ENCODE assay signal across 14 cellular contexts in genomic region chr2:110103060-110103961, GRCh38. TPM values are rescaled to one million over a fixed set of nuclear protein-coding genes. Genes with fewer than 3 reads are reported as not detected.
DNase-seq lines count a peak whose midpoint lies in the region; ATAC-seq and TF ChIP-seq lines count a peak whose summit lies in the region.
"Had no signal": no experiment of that assay in that cellular context is flagged by ENCODE, and none has a peak within 500 bp of the region (broad histone marks: within the 10 kb centered on the region; RNA-seq: fewer than 3 reads in every experiment).

No MANE protein-coding gene starts in this region.

- H3K27ac ChIP-seq in PC-3 (ENCODE audit: low read length), result peak overlapping the region; percentile 98
- peak overlapping the region; percentile 97 for H3K27ac ChIP-seq in mammary epithelial cell (ENCODE audit: insufficient read depth, low read depth, low read length)
- H3K27ac ChIP-seq in left lung, result peak overlapping the region; percentile 55 to 77
- H3K27ac ChIP-seq in thyroid gland, result peak overlapping the region; percentile 58 to 96 (median 95)

- BruUV-seq in PC-3 (replicated peaks; lab: Mats Ljungman, UMichigan) (no TSS peak), mammary epithelial cell (replicated peaks; lab: Mats Ljungman, UMichigan) (no TSS peak)

- in situ Hi-C loops in mammary epithelial cell (cut with MboI; ENCODE audit: low sequenced_read_pairs in 2 of 2), result no loop called here

- H3K36me3 ChIP-seq in PC-3 (ENCODE audit: low read depth, low read length), result peaks cover 29% of the 10 kb centered on the region
- peaks cover 5% of the 10 kb centered on the region for H3K36me3 ChIP-seq in mammary epithelial cell (ENCODE audit: insufficient read depth, low read length)
- H3K36me3 ChIP-seq in left lung, result no peaks in the 10 kb centered on the region
- H3K36me3 ChIP-seq in thyroid gland, result no peaks in the 10 kb centered on the region

- H3K4me3 ChIP-seq in PC-3 (ENCODE audit: low read length) (no peak overlapping the region), mammary epithelial cell (replicated peaks in 1 of 3; ENCODE audit: insufficient read depth in 1 of 3, low read depth in 2 of 3, low read length in 3 of 3) (no peak overlapping the region), left lung (no peak overlapping the region), thyroid gland (replicated peaks in 1 of 3) (no peak overlapping the region)

- WGBS in mammary epithelial cell (ENCODE audit: low coverage, missing lambda C conversion rate), result 98% methylated on average over 13 of the region's 20 CpGs
- WGBS in thyroid gland, 2 donors, result 85 to 97% methylated on average over 15 to 17 of the region's 20 CpGs

- dilution Hi-C loops in mammary epithelial cell (cut with HindIII; ENCODE audit: low sequenced_read_pairs), result no loop called here

- H3K9ac ChIP-seq in PC-3 (ENCODE audit: low read length) (peak overlapping the region; percentile 90), mammary epithelial cell (ENCODE audit: insufficient read depth, low read length) (no peak overlapping the region)

- POLR2A ChIA-PET in PC-3 (lab: Charles Lee; ENCODE audit: unreplicated experiment), result no interaction called here

- CTCF ChIA-PET in PC-3 (lab: Charles Lee), result no interaction called here
- CTCF ChIA-PET in mammary epithelial cell (lab: Charles Lee; ENCODE audit: low non-redundant PET), result no interaction called here

- H4K20me1 ChIP-seq in PC-3 (ENCODE audit: low read length) (no peaks in the 10 kb centered on the region), mammary epithelial cell (ENCODE audit: insufficient read depth, low read length) (no peaks in the 10 kb centered on the region)

- no peaks in the 10 kb centered on the region for H3K9me2 ChIP-seq in PC-3 (replicated peaks; ENCODE audit: low read length)

- no peak for TF ChIP-seq CTCF in PC-3 (conservative IDR thresholded peaks at IDR 0.05; ENCODE audit: low read depth, low read length)
- no peak for TF ChIP-seq CTCF in mammary epithelial cell (conservative IDR thresholded peaks at IDR 0.05 in 1 of 2, IDR thresholded peaks at IDR 0.05 in 1 of 2; ENCODE audit: extremely low read depth in 1 of 2, insufficient read depth in 1 of 2, low read depth in 1 of 2, low read length in 2 of 2)
- no peak for TF ChIP-seq CTCF in left lung (IDR thresholded peaks at IDR 0.05)
- no peak for TF ChIP-seq CTCF in thyroid gland (IDR thresholded peaks at IDR 0.05)

- H3K9me3 ChIP-seq in PC-3 (ENCODE audit: low read length) (no peaks in the 10 kb centered on the region), mammary epithelial cell (replicated peaks; ENCODE audit: insufficient read depth, low read length) (no peaks in the 10 kb centered on the region), left lung (no peaks in the 10 kb centered on the region), thyroid gland (no peaks in the 10 kb centered on the region)

- H3F3A ChIP-seq in PC-3 (ENCODE audit: low read length, unreplicated experiment), result peaks cover 29% of the 10 kb centered on the region

- H3K27me3 ChIP-seq in PC-3 (ENCODE audit: low read length) (no peaks in the 10 kb centered on the region), mammary epithelial cell (ENCODE audit: insufficient read depth, low read length) (no peaks in the 10 kb centered on the region), left lung (no peaks in the 10 kb centered on the region), thyroid gland (no peaks in the 10 kb centered on the region)

- ATAC-seq in PC-3 (no peak), left lung (peak; percentile 2)
- ATAC-seq: stimulated activated effector memory CD8-positive, alpha-beta T cell treated with anti-CD3 and anti-CD28 coated beads, Interleukin-12 subunit alpha, Interleukin-12 subunit beta, amount 100 ng/mL, for 72 hours had no signal

- TF ChIP-seq POLR2A in thyroid gland (IDR thresholded peaks at IDR 0.05), result no peak

- peak overlapping the region; percentile 69 for H3K4me2 ChIP-seq in PC-3 (ENCODE audit: low read length)
- H3K4me2 ChIP-seq in mammary epithelial cell (ENCODE audit: insufficient read depth, low read depth, low read length), result no peak overlapping the region

- DNase-seq in PC-3 (no peak), mammary epithelial cell (no peak), left lung (no peak), thyroid gland (no peak), NCI-H226 (no peak), DMS114 treated with DMSO at 0.1 percent for 48 hours (lab: John Stamatoyannopoulos, UW; ENCODE audit: unreplicated experiment) (no peak), NCI-H2081 treated with DMSO at 0.1 percent for 48 hours (lab: John Stamatoyannopoulos, UW) (no peak)
- DNase-seq: activated gamma-delta T cell, aorta, dermis blood vessel endothelial cell, NCI-H146, nucleus accumbens had no signal

- H3K4me1 ChIP-seq in PC-3 (ENCODE audit: insufficient read depth, low read length), result peaks cover 79% of the 10 kb centered on the region
- H3K4me1 ChIP-seq in mammary epithelial cell (ENCODE audit: insufficient read depth, low read length), result peaks cover 82% of the 10 kb centered on the region
- H3K4me1 ChIP-seq in left lung, result peaks cover 29 to 46% of the 10 kb centered on the region in 2 donors
- peaks cover 62 to 79% of the 10 kb centered on the region in 2 donors for H3K4me1 ChIP-seq in thyroid gland

- H2AFZ ChIP-seq in PC-3 (ENCODE audit: low read length) (no peak overlapping the region), mammary epithelial cell (ENCODE audit: low read depth, low read length) (no peak overlapping the region)

- H3K79me2 ChIP-seq in PC-3 (ENCODE audit: low read length) (peaks cover 68% of the 10 kb centered on the region), mammary epithelial cell (ENCODE audit: insufficient read depth, low read length) (peaks cover 68% of the 10 kb centered on the region)

- intact Hi-C loops in PC-3 (cut with micrococcal nuclease) (no loop called here), mammary epithelial cell (cut with micrococcal nuclease) (no loop called here), left lung (cut with DNase I) (no loop called here), thyroid gland (cut with DNase I) (no loop called here)

RNA-seq across cellular contexts. Expression of gene MALL, which starts 12.3 kb away (rescaled TPM):
- total RNA-seq in PC-3 (2014; rRNA removed) (123 and 136 TPM in 2 replicates), mammary epithelial cell (10 to 100 TPM in 1 of 2 donors, 1 to 10 TPM in 1; 3.2 to 24.7 TPM), left lung (100 to 1,000 TPM; 105 to 288 TPM), thyroid gland (10 to 100 TPM; 13.3 to 54.4 (median 25.0) TPM)
- 96.9 TPM for polyA plus RNA-seq in mammary epithelial cell
- 308 TPM for polyA minus RNA-seq in mammary epithelial cell
- total RNA-seq: LHCN-M2 had no signal
